23 cellular contexts compared by ENCODE assay signal in the genomic region with DNA sequence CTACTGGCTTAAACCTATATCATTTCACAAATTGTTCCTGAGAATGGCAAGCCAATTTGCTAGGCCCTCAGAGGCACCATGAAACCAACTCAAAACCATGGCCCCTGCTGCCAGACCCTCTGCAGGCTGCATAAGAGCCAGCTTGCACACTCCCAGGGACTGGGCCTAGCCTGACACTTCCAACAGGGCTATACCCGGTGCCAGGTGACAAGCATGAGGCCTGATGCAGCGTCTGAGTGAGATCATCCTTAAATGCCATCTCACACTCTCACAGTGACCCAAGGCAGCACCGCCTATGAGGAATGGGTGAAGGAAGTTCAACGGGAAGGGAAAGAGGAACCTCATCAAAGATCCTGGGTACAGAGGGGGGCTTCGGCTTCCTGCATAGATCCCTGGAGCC.
"Had no signal": no experiment of that assay in that cellular context is flagged by ENCODE, and none has a peak within 500 bp of the region (broad histone marks: within the 10 kb centered on the region; RNA-seq: fewer than 3 reads in every experiment).

No MANE protein-coding gene starts in this region.

- H3K9me3 ChIP-seq: MG63 had no signal

- H3K4me3 ChIP-seq: cardiac muscle cell, MG63 had no signal

- DNase-seq: activated CD4-positive, alpha-beta memory T cell treated with anti-CD3 and anti-CD28 coated beads, Interleukin-2, amount 10 ng/mL, durations not matched to agents 7 days and 5 days; activated CD4-positive, alpha-beta T cell treated with anti-CD3 and anti-CD28 coated beads, Interleukin-2, amount 10 ng/mL, durations not matched to agents 7 days and 5 days; activated CD4-positive, CD25-positive, alpha-beta regulatory T cell; activated CD8-positive, alpha-beta memory T cell treated with anti-CD3 and anti-CD28 coated beads, Interleukin-2, amount 50 U/mL, for 4 hours; activated gamma-delta T cell treated with Interleukin-2 at 50 U/mL for 16 hours; activated naive CD4-positive, alpha-beta T cell treated with anti-CD3 and anti-CD28 coated beads, Interleukin-2, amount 10 ng/mL, durations not matched to agents 7 days and 5 days; activated naive CD8-positive, alpha-beta T cell treated with anti-CD3 and anti-CD28 coated beads for 36 hours; activated T-cell treated with anti-CD3 and anti-CD28 coated beads, Interleukin-2, amount 50 U/mL, for 72 hours; brain microvascular endothelial cell; MG63; NCI-H1105; NCI-H1436; NCI-H1930; NCI-H2171 treated with DMSO at 0.1 percent for 48 hours; NCI-H345; NCI-H510A; NCI-H526 treated with DMSO at 0.1 percent for 48 hours; NCI-H82; SIG-M5; T-helper 17 cell; T-helper 9 cell had no signal

- H3K27me3 ChIP-seq: brain microvascular endothelial cell, cardiac muscle cell, MG63 had no signal

- H3K27ac ChIP-seq: brain microvascular endothelial cell, cardiac muscle cell, VCaP had no signal

- H3K36me3 ChIP-seq: brain microvascular endothelial cell, cardiac muscle cell, MG63 had no signal
